ENCODE assay signal across 19 cellular contexts in the genomic region with DNA sequence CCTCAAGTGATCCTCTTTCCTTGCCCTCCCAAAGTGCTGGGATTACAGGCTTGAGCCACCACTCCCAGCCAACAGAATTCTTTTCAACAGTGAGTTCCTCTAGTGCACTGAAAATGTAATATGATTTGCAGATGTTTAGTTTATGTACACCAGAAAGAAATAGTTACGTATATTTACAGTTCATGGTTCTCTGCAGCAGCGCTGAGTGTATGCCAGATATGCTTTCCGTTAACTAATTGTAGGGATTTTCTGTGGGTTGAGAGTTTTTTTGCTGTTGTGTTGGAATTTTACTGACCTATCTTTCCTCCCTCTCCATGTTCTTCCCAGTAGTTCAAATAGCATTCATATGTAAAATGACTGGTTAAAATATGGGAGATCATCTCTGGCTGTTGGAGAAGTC. TPM values are rescaled to one million over a fixed set of nuclear protein-coding genes. Genes with fewer than 3 reads are reported as not detected.
DNase-seq lines count a peak whose midpoint lies in the region; ATAC-seq and TF ChIP-seq lines count a peak whose summit lies in the region.
"Had no signal": no experiment of that assay in that cellular context is flagged by ENCODE, and none has a peak within 500 bp of the region (broad histone marks: within the 10 kb centered on the region; RNA-seq: fewer than 3 reads in every experiment).

No MANE protein-coding gene starts in this region.

- intact Hi-C loops in ascending aorta (cut with DNase I), result loop anchor here (5.0 kb wide), 1 partner anchor 43 kb away; the partner anchor contains the start of gene GAB1

- H3K14ac ChIP-seq in mesenchymal stem cell (ENCODE audit: low read length in 2 of 2), result no peak overlapping the region

- TF ChIP-seq CTCF in HFFc6 (IDR thresholded peaks at IDR 0.05), result no peak
- no peak for TF ChIP-seq CTCF in ascending aorta (IDR thresholded peaks at IDR 0.05)
- TF ChIP-seq CTCF in foreskin keratinocyte (conservative IDR thresholded peaks at IDR 0.05), result no peak

- H3K9me3 Mint-ChIP-seq in HFFc6, result no peaks in the 10 kb centered on the region
- H3K9me3 Mint-ChIP-seq: stimulated activated naive CD8-positive, alpha-beta T cell treated with anti-CD3 and anti-CD28 coated beads, Interleukin-15, Interleukin-2, amounts not matched to agents 100 ng/mL and 50 ng/mL, for 24 hours had no signal

- peaks cover 22% of the 10 kb centered on the region for H3K79me1 ChIP-seq in mesenchymal stem cell (replicated peaks; ENCODE audit: low read length, poor library complexity, severe bottlenecking)

- H2AK5ac ChIP-seq in mesenchymal stem cell (ENCODE audit: low read length, severe bottlenecking), result no peak overlapping the region

- no peak overlapping the region for H2BK15ac ChIP-seq in mesenchymal stem cell (ENCODE audit: low read depth, poor library complexity, severe bottlenecking)

- H2BK5ac ChIP-seq in mesenchymal stem cell (ENCODE audit: low read depth, low read length, poor library complexity, severe bottlenecking), result no peak overlapping the region

- no peak overlapping the region for H3K23ac ChIP-seq in mesenchymal stem cell (ENCODE audit: low read length in 2 of 2)

- H3K4me1 Mint-ChIP-seq in HFFc6 (ENCODE audit: low read depth), result peaks cover 56% of the 10 kb centered on the region

- H2BK120ac ChIP-seq in mesenchymal stem cell (ENCODE audit: low read depth, low read length), result no peak overlapping the region

- H4K91ac ChIP-seq in mesenchymal stem cell (ENCODE audit: low read length), result no peak overlapping the region

- DNase-seq in HFFc6 (no peak), ascending aorta (ENCODE audit: low spot score in 2 of 2) (no peak), mesenchymal stem cell (no peak), substantia nigra (lab: John Stamatoyannopoulos, UW) (no peak), foreskin keratinocyte (no peak), NCI-H748 treated with DMSO at 0.1 percent for 48 hours (lab: John Stamatoyannopoulos, UW) (no peak), NCI-H128 (lab: John Stamatoyannopoulos, UW; ENCODE audit: unreplicated experiment) (no peak)
- DNase-seq: activated CD4-positive, alpha-beta T cell treated with anti-CD3 and anti-CD28 coated beads for 48 hours; activated naive CD4-positive, alpha-beta T cell treated with Interleukin-2 at 50 U/mL for 16 hours; GDM1; hypothalamus; kidney glomerular epithelial cell; NCI-H187; posterior cingulate gyrus; T-helper 9 cell had no signal

- H2BK12ac ChIP-seq in mesenchymal stem cell (ENCODE audit: low read length in 2 of 2), result peak overlapping the region in 1 of 2 experiments; percentile 72

- H3K9me3 ChIP-seq in ascending aorta (no peaks in the 10 kb centered on the region), mesenchymal stem cell (ENCODE audit: control insufficient read depth, low read length) (no peaks in the 10 kb centered on the region)
- H3K9me3 ChIP-seq: HAP-1, SJSA1 had no signal

- H3K27ac ChIP-seq in ascending aorta (peak overlapping the region; percentile 79 to 88), mesenchymal stem cell (ENCODE audit: low read length, poor library complexity, severe bottlenecking) (no peak overlapping the region), substantia nigra (ENCODE audit: low read depth, low read length, poor library complexity, severe bottlenecking) (peak overlapping the region; percentile 85), foreskin keratinocyte (no peak overlapping the region)
- H3K27ac ChIP-seq: SJSA1 had no signal

- no peak overlapping the region for H3K4ac ChIP-seq in mesenchymal stem cell (ENCODE audit: low read depth in 1 of 2, low read length in 2 of 2)

- no peaks in the 10 kb centered on the region for H3K27me3 ChIP-seq in ascending aorta
- H3K27me3 ChIP-seq in mesenchymal stem cell (ENCODE audit: control insufficient read depth in 1 of 2, insufficient read depth in 1 of 2, low read length in 2 of 2), result no peaks in the 10 kb centered on the region
- H3K27me3 ChIP-seq in foreskin keratinocyte, result no peaks in the 10 kb centered on the region
- H3K27me3 ChIP-seq: SJSA1 had no signal

- H3K4me1 ChIP-seq in ascending aorta (peaks cover 24 to 78% of the 10 kb centered on the region in 2 donors), mesenchymal stem cell (ENCODE audit: control insufficient read depth, insufficient read depth, low read depth, low read length) (peaks cover 8% of the 10 kb centered on the region), foreskin keratinocyte (peaks cover 15% of the 10 kb centered on the region)
- H3K4me1 ChIP-seq: SJSA1 had no signal

- H3K18ac ChIP-seq in mesenchymal stem cell (ENCODE audit: low read depth in 1 of 2, low read length in 2 of 2), result peak overlapping the region; percentile 10 to 64

- no peak overlapping the region for H3K4me3 Mint-ChIP-seq in HFFc6
- H3K4me3 Mint-ChIP-seq: stimulated activated naive CD8-positive, alpha-beta T cell treated with anti-CD3 and anti-CD28 coated beads, Interleukin-15, Interleukin-2, amounts not matched to agents 100 ng/mL and 50 ng/mL, for 24 hours had no signal

- H3K27me3 Mint-ChIP-seq in HFFc6 (ENCODE audit: insufficient read depth), result no peaks in the 10 kb centered on the region
- H3K27me3 Mint-ChIP-seq: stimulated activated naive CD8-positive, alpha-beta T cell treated with anti-CD3 and anti-CD28 coated beads, Interleukin-15, Interleukin-2, amounts not matched to agents 100 ng/mL and 50 ng/mL, for 24 hours had no signal

- H4K8ac ChIP-seq in mesenchymal stem cell (ENCODE audit: low read length), result no peak overlapping the region

- H3K27ac Mint-ChIP-seq in HFFc6, result peak overlapping the region; percentile 83

- WGBS in mesenchymal stem cell, result 100% methylated on average over 2 of the region's 3 CpGs

- no peak overlapping the region for H3K4me2 ChIP-seq in mesenchymal stem cell (ENCODE audit: low read length, poor library complexity, severe bottlenecking)

- H2AFZ ChIP-seq in mesenchymal stem cell (ENCODE audit: low read depth, low read length), result no peak overlapping the region

- H3K36me3 ChIP-seq in ascending aorta, result no peaks in the 10 kb centered on the region
- H3K36me3 ChIP-seq in mesenchymal stem cell (ENCODE audit: control insufficient read depth in 1 of 2, insufficient read depth in 2 of 2, low read depth in 1 of 2, low read length in 2 of 2), result no peaks in the 10 kb centered on the region
- H3K36me3 ChIP-seq: HAP-1, SJSA1 had no signal

- no peaks in the 10 kb centered on the region for H3K36me3 Mint-ChIP-seq in HFFc6 (ENCODE audit: low read depth)

- no peak overlapping the region for H3K9ac ChIP-seq in mesenchymal stem cell (ENCODE audit: low read length)

- ATAC-seq in GM18858 (IDR thresholded peaks at IDR 0.05; ENCODE audit: unreplicated experiment) (no peak), foreskin keratinocyte (no peak)

- H3K4me3 ChIP-seq in ascending aorta (no peak overlapping the region), mesenchymal stem cell (ENCODE audit: insufficient read depth in 1 of 2, low read depth in 1 of 2, low read length in 2 of 2) (no peak overlapping the region)
- H3K4me3 ChIP-seq: HAP-1, SJSA1 had no signal

RNA-seq across cellular contexts. Expression of gene GAB1, which starts 44.0 kb away (rescaled TPM):
- total RNA-seq in HFFc6 (2021; fragmentation: NEBNext Ultra II Directional; extraction: Animal tissue kit (Norgen Biotek cat#: 25700)), result 1 to 10 TPM; 6.6 to 8.9 (median 6.9) TPM
- total RNA-seq in ascending aorta, result 31.0 TPM
- 13.3 TPM for polyA plus RNA-seq in mesenchymal stem cell (2013, experiment 1 of 2)
- 13.7 TPM for polyA plus RNA-seq in mesenchymal stem cell (2013, experiment 2 of 2)
- total RNA-seq in foreskin keratinocyte, result 10.4 and 12.8 TPM in 2 replicates
- 1.3 and 1.8 TPM in 2 replicates for polyA plus RNA-seq in foreskin keratinocyte

Comparison
In these comparisons a context has a peak if more than half of its experiments do, and no peak if none do; other contexts are left out.
1. H3K27ac ChIP-seq: peak in ascending aorta (2 of 2) and substantia nigra (single experiment); none in mesenchymal stem cell (single experiment) and foreskin keratinocyte (single experiment).